2 cellular contexts compared by ENCODE assay signal in the genomic region with DNA sequence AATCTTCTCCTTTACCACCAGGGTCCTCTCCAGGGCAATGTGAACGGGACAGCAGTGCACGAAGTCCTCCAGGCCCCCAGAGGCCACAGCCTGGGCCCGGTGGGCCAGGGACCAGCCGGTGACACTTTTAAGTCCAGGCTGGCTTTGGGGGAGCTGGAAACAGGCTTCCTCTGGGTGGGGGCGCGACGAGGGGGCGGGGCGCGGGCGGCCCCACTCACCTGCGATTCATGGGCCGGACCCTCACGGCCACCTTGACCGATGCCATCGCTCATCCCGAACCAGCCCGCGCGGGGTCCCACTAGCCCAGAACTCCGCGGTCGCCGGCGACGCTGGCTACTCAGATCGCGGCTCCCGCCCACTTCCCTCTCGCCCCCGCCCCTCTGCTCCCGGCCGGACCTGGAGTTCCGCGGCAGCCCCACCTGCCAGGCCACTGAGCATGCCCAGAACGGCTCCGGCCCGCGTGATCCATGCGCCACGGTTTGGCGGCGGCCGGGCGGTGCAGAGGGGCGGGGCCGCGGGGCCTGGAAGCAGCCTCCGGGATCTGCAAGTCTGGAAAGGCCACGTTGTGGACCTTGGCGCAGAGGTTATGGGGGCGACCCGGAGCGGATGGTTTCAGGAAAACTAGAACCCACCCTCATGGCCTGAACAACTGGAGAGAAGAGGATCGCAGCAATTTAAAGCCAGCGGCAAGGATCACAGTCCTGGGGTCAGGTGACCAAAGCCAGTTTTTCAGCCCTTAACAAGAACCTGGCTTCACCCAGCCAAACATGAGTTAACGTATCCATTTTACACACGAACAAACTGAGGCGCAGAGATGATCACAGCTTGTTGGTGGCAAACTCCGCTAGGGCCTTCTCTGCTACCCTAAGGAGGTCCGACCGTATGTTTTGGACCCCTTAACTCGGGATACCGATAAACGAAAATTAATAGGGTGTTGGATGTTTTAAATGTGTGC.
A peak's percentile ranks its signal among the peaks of the same experiment; 100 is the strongest.
TF ChIP-seq lines count a peak whose summit lies in the region.

A gene with protein sequence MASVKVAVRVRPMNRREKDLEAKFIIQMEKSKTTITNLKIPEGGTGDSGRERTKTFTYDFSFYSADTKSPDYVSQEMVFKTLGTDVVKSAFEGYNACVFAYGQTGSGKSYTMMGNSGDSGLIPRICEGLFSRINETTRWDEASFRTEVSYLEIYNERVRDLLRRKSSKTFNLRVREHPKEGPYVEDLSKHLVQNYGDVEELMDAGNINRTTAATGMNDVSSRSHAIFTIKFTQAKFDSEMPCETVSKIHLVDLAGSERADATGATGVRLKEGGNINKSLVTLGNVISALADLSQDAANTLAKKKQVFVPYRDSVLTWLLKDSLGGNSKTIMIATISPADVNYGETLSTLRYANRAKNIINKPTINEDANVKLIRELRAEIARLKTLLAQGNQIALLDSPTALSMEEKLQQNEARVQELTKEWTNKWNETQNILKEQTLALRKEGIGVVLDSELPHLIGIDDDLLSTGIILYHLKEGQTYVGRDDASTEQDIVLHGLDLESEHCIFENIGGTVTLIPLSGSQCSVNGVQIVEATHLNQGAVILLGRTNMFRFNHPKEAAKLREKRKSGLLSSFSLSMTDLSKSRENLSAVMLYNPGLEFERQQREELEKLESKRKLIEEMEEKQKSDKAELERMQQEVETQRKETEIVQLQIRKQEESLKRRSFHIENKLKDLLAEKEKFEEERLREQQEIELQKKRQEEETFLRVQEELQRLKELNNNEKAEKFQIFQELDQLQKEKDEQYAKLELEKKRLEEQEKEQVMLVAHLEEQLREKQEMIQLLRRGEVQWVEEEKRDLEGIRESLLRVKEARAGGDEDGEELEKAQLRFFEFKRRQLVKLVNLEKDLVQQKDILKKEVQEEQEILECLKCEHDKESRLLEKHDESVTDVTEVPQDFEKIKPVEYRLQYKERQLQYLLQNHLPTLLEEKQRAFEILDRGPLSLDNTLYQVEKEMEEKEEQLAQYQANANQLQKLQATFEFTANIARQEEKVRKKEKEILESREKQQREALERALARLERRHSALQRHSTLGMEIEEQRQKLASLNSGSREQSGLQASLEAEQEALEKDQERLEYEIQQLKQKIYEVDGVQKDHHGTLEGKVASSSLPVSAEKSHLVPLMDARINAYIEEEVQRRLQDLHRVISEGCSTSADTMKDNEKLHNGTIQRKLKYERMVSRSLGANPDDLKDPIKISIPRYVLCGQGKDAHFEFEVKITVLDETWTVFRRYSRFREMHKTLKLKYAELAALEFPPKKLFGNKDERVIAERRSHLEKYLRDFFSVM (N-terminal part only) (minus strand): TSS at position 438 of the 955 bp plus-strand sequence. CDS start 173 bp downstream, at position 265.

TF ChIP-seq in HEK293, 187 proteins besides CTCF, POLR2A, EP300 and RAD21 (continued from another document and continues in another):
- TF ChIP-seq, protein P1, sequence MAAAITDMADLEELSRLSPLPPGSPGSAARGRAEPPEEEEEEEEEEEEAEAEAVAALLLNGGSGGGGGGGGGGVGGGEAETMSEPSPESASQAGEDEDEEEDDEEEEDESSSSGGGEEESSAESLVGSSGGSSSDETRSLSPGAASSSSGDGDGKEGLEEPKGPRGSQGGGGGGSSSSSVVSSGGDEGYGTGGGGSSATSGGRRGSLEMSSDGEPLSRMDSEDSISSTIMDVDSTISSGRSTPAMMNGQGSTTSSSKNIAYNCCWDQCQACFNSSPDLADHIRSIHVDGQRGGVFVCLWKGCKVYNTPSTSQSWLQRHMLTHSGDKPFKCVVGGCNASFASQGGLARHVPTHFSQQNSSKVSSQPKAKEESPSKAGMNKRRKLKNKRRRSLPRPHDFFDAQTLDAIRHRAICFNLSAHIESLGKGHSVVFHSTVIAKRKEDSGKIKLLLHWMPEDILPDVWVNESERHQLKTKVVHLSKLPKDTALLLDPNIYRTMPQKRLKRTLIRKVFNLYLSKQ (tag by site-specific recombination; IDR thresholded peaks at IDR 0.05; ENCODE audit: borderline replicate concordance), result no peak
- TF ChIP-seq MEIS1 (CRISPR knock-in tag; IDR thresholded peaks at IDR 0.05; ENCODE audit: borderline replicate concordance) (no peak), ZNF561 (tag by site-specific recombination; IDR thresholded peaks at IDR 0.05; ENCODE audit: borderline replicate concordance) (no peak), ZNF433 (tag by site-specific recombination; IDR thresholded peaks at IDR 0.05; ENCODE audit: low read depth) (no peak), ZNF19 (tag by site-specific recombination; IDR thresholded peaks at IDR 0.05; ENCODE audit: low read depth) (no peak), HOXD13 (CRISPR knock-in tag; IDR thresholded peaks at IDR 0.05; ENCODE audit: borderline replicate concordance) (no peak)
- TF ChIP-seq, protein P2, sequence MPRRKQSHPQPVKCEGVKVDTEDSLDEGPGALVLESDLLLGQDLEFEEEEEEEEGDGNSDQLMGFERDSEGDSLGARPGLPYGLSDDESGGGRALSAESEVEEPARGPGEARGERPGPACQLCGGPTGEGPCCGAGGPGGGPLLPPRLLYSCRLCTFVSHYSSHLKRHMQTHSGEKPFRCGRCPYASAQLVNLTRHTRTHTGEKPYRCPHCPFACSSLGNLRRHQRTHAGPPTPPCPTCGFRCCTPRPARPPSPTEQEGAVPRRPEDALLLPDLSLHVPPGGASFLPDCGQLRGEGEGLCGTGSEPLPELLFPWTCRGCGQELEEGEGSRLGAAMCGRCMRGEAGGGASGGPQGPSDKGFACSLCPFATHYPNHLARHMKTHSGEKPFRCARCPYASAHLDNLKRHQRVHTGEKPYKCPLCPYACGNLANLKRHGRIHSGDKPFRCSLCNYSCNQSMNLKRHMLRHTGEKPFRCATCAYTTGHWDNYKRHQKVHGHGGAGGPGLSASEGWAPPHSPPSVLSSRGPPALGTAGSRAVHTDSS (tag by site-specific recombination; IDR thresholded peaks at IDR 0.05), result no peak
- TF ChIP-seq, protein P3, sequence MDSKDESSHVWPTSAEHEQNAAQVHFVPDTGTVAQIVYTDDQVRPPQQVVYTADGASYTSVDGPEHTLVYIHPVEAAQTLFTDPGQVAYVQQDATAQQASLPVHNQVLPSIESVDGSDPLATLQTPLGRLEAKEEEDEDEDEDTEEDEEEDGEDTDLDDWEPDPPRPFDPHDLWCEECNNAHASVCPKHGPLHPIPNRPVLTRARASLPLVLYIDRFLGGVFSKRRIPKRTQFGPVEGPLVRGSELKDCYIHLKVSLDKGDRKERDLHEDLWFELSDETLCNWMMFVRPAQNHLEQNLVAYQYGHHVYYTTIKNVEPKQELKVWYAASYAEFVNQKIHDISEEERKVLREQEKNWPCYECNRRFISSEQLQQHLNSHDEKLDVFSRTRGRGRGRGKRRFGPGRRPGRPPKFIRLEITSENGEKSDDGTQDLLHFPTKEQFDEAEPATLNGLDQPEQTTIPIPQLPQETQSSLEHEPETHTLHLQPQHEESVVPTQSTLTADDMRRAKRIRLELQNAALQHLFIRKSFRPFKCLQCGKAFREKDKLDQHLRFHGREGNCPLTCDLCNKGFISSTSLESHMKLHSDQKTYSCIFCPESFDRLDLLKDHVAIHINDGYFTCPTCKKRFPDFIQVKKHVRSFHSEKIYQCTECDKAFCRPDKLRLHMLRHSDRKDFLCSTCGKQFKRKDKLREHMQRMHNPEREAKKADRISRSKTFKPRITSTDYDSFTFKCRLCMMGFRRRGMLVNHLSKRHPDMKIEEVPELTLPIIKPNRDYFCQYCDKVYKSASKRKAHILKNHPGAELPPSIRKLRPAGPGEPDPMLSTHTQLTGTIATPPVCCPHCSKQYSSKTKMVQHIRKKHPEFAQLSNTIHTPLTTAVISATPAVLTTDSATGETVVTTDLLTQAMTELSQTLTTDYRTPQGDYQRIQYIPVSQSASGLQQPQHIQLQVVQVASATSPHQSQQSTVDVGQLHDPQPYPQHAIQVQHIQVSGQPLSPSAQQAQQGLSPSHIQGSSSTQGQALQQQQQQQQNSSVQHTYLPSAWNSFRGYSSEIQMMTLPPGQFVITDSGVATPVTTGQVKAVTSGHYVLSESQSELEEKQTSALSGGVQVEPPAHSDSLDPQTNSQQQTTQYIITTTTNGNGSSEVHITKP (tag by site-specific recombination; IDR thresholded peaks at IDR 0.05), result peak; percentile 52; the same call in 1 of the 2 replicates
- TF ChIP-seq, protein P4, sequence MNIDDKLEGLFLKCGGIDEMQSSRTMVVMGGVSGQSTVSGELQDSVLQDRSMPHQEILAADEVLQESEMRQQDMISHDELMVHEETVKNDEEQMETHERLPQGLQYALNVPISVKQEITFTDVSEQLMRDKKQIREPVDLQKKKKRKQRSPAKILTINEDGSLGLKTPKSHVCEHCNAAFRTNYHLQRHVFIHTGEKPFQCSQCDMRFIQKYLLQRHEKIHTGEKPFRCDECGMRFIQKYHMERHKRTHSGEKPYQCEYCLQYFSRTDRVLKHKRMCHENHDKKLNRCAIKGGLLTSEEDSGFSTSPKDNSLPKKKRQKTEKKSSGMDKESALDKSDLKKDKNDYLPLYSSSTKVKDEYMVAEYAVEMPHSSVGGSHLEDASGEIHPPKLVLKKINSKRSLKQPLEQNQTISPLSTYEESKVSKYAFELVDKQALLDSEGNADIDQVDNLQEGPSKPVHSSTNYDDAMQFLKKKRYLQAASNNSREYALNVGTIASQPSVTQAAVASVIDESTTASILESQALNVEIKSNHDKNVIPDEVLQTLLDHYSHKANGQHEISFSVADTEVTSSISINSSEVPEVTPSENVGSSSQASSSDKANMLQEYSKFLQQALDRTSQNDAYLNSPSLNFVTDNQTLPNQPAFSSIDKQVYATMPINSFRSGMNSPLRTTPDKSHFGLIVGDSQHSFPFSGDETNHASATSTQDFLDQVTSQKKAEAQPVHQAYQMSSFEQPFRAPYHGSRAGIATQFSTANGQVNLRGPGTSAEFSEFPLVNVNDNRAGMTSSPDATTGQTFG (tag by site-specific recombination; IDR thresholded peaks at IDR 0.05; ENCODE audit: borderline replicate concordance), result no peak

TF ChIP-seq in SK-N-SH, 30 proteins besides CTCF, POLR2A, EP300 and RAD21 (continued from another document):
- TF ChIP-seq, protein P5, sequence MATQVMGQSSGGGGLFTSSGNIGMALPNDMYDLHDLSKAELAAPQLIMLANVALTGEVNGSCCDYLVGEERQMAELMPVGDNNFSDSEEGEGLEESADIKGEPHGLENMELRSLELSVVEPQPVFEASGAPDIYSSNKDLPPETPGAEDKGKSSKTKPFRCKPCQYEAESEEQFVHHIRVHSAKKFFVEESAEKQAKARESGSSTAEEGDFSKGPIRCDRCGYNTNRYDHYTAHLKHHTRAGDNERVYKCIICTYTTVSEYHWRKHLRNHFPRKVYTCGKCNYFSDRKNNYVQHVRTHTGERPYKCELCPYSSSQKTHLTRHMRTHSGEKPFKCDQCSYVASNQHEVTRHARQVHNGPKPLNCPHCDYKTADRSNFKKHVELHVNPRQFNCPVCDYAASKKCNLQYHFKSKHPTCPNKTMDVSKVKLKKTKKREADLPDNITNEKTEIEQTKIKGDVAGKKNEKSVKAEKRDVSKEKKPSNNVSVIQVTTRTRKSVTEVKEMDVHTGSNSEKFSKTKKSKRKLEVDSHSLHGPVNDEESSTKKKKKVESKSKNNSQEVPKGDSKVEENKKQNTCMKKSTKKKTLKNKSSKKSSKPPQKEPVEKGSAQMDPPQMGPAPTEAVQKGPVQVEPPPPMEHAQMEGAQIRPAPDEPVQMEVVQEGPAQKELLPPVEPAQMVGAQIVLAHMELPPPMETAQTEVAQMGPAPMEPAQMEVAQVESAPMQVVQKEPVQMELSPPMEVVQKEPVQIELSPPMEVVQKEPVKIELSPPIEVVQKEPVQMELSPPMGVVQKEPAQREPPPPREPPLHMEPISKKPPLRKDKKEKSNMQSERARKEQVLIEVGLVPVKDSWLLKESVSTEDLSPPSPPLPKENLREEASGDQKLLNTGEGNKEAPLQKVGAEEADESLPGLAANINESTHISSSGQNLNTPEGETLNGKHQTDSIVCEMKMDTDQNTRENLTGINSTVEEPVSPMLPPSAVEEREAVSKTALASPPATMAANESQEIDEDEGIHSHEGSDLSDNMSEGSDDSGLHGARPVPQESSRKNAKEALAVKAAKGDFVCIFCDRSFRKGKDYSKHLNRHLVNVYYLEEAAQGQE (IDR thresholded peaks at IDR 0.05; ENCODE audit: low read depth, low read length), result peak; percentile 29; the same call in 1 of the 2 replicates
- TF ChIP-seq GABPA (IDR thresholded peaks at IDR 0.05; ENCODE audit: low read depth) (no peak), MXI1 (IDR thresholded peaks at IDR 0.05; ENCODE audit: low read depth, low read length) (peak; percentile 78), NFIC (IDR thresholded peaks at IDR 0.05; ENCODE audit: borderline replicate concordance) (no peak), YY1 (IDR thresholded peaks at IDR 0.05; ENCODE audit: low read depth) (0 out of 2 replicates have a peak, but pooled peaks have one; percentile 38), TAF1 (IDR thresholded peaks at IDR 0.05; ENCODE audit: borderline replicate concordance, low read depth, low read length) (peak; percentile 63), MEF2A (IDR thresholded peaks at IDR 0.05; ENCODE audit: borderline replicate concordance, low read depth) (no peak), ELF1 (IDR thresholded peaks at IDR 0.05) (no peak), FOSL2 (IDR thresholded peaks at IDR 0.05; ENCODE audit: borderline replicate concordance, low read depth) (no peak), FOXM1 (IDR thresholded peaks at IDR 0.05; ENCODE audit: low read depth) (no peak), POLR2AphosphoS5 (IDR thresholded peaks at IDR 0.05; ENCODE audit: low read depth, low read length) (peak; percentile 50; the same call in 1 of the 2 replicates), FOXJ3 (CRISPR knock-in tag; IDR thresholded peaks at IDR 0.05) (0 out of 2 replicates have a peak, but pooled peaks have one; percentile 17), NRF1 (IDR thresholded peaks at IDR 0.05; ENCODE audit: low read depth, low read length) (peak; percentile 74), JUND (IDR thresholded peaks at IDR 0.05) (no peak; the same call in 1 of the 2 replicates)
- TF ChIP-seq, protein P6, sequence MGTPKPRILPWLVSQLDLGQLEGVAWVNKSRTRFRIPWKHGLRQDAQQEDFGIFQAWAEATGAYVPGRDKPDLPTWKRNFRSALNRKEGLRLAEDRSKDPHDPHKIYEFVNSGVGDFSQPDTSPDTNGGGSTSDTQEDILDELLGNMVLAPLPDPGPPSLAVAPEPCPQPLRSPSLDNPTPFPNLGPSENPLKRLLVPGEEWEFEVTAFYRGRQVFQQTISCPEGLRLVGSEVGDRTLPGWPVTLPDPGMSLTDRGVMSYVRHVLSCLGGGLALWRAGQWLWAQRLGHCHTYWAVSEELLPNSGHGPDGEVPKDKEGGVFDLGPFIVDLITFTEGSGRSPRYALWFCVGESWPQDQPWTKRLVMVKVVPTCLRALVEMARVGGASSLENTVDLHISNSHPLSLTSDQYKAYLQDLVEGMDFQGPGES (IDR thresholded peaks at IDR 0.05; ENCODE audit: low read depth, low read length), result no peak
